1 cellular context compared by ENCODE assay signal in genomic region chr14:64947710-64948611, GRCh38.
TF ChIP-seq lines count a peak whose summit lies in the region.

No MANE protein-coding gene starts in this region.

TF ChIP-seq in HepG2, 621 proteins besides CTCF, POLR2A, EP300 and RAD21 (continued from another document and continues in another):
- TF ChIP-seq ZNF318 (CRISPR knock-in tag; IDR thresholded peaks at IDR 0.05) (no peak), ZNF660 (CRISPR knock-in tag; IDR thresholded peaks at IDR 0.05; ENCODE audit: borderline replicate concordance, low read depth) (no peak), ZBTB1 (CRISPR knock-in tag; IDR thresholded peaks at IDR 0.05; ENCODE audit: borderline replicate concordance) (no peak), ZBTB14 (CRISPR knock-in tag; IDR thresholded peaks at IDR 0.05) (no peak), HDAC1 (CRISPR knock-in tag; IDR thresholded peaks at IDR 0.05) (peak; percentile 69; the same call in 1 of the 2 replicates), ZNF343 (CRISPR knock-in tag; IDR thresholded peaks at IDR 0.05) (no peak), HNRNPH1 (optimal IDR thresholded peaks at IDR 0.05; ENCODE audit: low read depth, low read length) (no peak), HMGA1 (CRISPR knock-in tag; conservative IDR thresholded peaks at IDR 0.05) (no peak), PCBP2 (optimal IDR thresholded peaks at IDR 0.05; ENCODE audit: low read depth, low read length, poor library complexity, severe bottlenecking) (no peak), ZBTB21 (CRISPR knock-in tag; IDR thresholded peaks at IDR 0.05) (no peak), ZEB1 (IDR thresholded peaks at IDR 0.05; ENCODE audit: insufficient replicate concordance, low read depth) (no peak), RNF219 (CRISPR knock-in tag; IDR thresholded peaks at IDR 0.05) (no peak), YEATS2 (CRISPR knock-in tag; IDR thresholded peaks at IDR 0.05; ENCODE audit: borderline replicate concordance) (0 out of 2 replicates have a peak, but pooled peaks have one; percentile 31), DPF2 (CRISPR knock-in tag; IDR thresholded peaks at IDR 0.05; ENCODE audit: borderline replicate concordance, low read depth) (no peak), ERF (CRISPR knock-in tag; IDR thresholded peaks at IDR 0.05) (no peak), ZNF484 (CRISPR knock-in tag; IDR thresholded peaks at IDR 0.05; ENCODE audit: borderline replicate concordance, low read depth) (no peak), JUNB (CRISPR knock-in tag; IDR thresholded peaks at IDR 0.05; ENCODE audit: borderline replicate concordance) (no peak), ZHX1 (CRISPR knock-in tag; IDR thresholded peaks at IDR 0.05; ENCODE audit: low read depth) (no peak), ZNF850 (CRISPR knock-in tag; conservative IDR thresholded peaks at IDR 0.05) (no peak), SIX1 (CRISPR knock-in tag; IDR thresholded peaks at IDR 0.05; ENCODE audit: borderline replicate concordance) (no peak), FOXK2 (IDR thresholded peaks at IDR 0.05) (no peak), TAF1 (CRISPR knock-in tag; IDR thresholded peaks at IDR 0.05) (peak; percentile 17; the same call in 1 of the 2 replicates), ZFX (CRISPR knock-in tag; IDR thresholded peaks at IDR 0.05; ENCODE audit: low read depth) (peak; percentile 72), GATA4 (IDR thresholded peaks at IDR 0.05; ENCODE audit: borderline replicate concordance, low read depth) (no peak), ZNF101 (CRISPR knock-in tag; IDR thresholded peaks at IDR 0.05; ENCODE audit: borderline replicate concordance, low read depth) (no peak), HNF4A (CRISPR knock-in tag; IDR thresholded peaks at IDR 0.05) (peak; percentile 91), HMG20B (CRISPR knock-in tag; conservative IDR thresholded peaks at IDR 0.05) (no peak), ZZZ3 (CRISPR knock-in tag; IDR thresholded peaks at IDR 0.05; ENCODE audit: borderline replicate concordance) (no peak), ZNF740 (CRISPR knock-in tag; IDR thresholded peaks at IDR 0.05) (no peak), ZNF749 (CRISPR knock-in tag; IDR thresholded peaks at IDR 0.05; ENCODE audit: borderline replicate concordance) (no peak), ZNF780A (CRISPR knock-in tag; IDR thresholded peaks at IDR 0.05) (no peak), ETV6 (CRISPR knock-in tag; conservative IDR thresholded peaks at IDR 0.05) (no peak), ZNF724P (CRISPR knock-in tag; IDR thresholded peaks at IDR 0.05; ENCODE audit: borderline replicate concordance) (no peak), THAP8 (CRISPR knock-in tag; IDR thresholded peaks at IDR 0.05; ENCODE audit: borderline replicate concordance) (no peak), ZNF549 (CRISPR knock-in tag; IDR thresholded peaks at IDR 0.05) (no peak), ZNF501 (CRISPR knock-in tag; IDR thresholded peaks at IDR 0.05) (no peak), KDM3A (CRISPR knock-in tag; IDR thresholded peaks at IDR 0.05; ENCODE audit: low read depth) (no peak), ZNF33A (CRISPR knock-in tag; IDR thresholded peaks at IDR 0.05; ENCODE audit: borderline replicate concordance) (no peak), ZFP90 (CRISPR knock-in tag; IDR thresholded peaks at IDR 0.05; ENCODE audit: borderline replicate concordance) (no peak), TEAD3 (CRISPR knock-in tag; optimal IDR thresholded peaks at IDR 0.05; ENCODE audit: borderline replicate concordance) (no peak), HIC2 (CRISPR knock-in tag; IDR thresholded peaks at IDR 0.05; ENCODE audit: low read depth) (peak; percentile 98), ZNF441 (CRISPR knock-in tag; IDR thresholded peaks at IDR 0.05; ENCODE audit: borderline replicate concordance) (0 out of 2 replicates have a peak, but pooled peaks have one; percentile 40), NR3C1 (CRISPR knock-in tag; IDR thresholded peaks at IDR 0.05) (no peak), ZNF792 (CRISPR knock-in tag; IDR thresholded peaks at IDR 0.05) (0 out of 2 replicates have a peak, but pooled peaks have one; percentile 32), ZNF225 (CRISPR knock-in tag; IDR thresholded peaks at IDR 0.05) (peak; percentile 70; the same call in 1 of the 2 replicates), EED (CRISPR knock-in tag; IDR thresholded peaks at IDR 0.05) (no peak), IKZF5 (CRISPR knock-in tag; IDR thresholded peaks at IDR 0.05) (0 out of 2 replicates have a peak, but pooled peaks have one; percentile 20), ZNF788 (CRISPR knock-in tag; IDR thresholded peaks at IDR 0.05; ENCODE audit: borderline replicate concordance) (0 out of 2 replicates have a peak, but pooled peaks have one; percentile 5), SIX4 (CRISPR knock-in tag; IDR thresholded peaks at IDR 0.05) (0 out of 2 replicates have a peak, but pooled peaks have one; percentile 34), MAX (IDR thresholded peaks at IDR 0.05) (peak; percentile 62; the same call in 1 of the 2 replicates)
